ENCODE assay signal across 21 cellular contexts in the genomic region with DNA sequence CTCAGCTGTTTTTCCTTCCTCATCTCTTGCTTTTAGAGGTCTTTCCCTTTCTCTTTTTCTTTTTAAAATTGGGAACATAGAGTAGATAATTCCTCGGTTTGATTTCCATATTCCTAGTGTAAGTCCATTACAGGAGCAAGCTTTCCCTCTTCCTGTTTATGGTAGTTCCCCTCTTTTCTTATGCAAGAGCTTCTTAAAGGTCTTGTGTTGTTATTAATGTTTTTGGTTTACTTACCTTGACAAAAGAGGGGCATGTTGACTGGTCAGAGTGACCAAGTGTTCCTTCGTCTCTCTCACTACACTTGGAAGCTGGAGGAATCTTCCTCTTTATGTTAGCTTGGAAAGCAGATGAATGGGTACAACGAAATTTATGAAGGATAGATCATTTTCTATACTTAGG. TPM values are rescaled to one million over a fixed set of nuclear protein-coding genes. Genes with fewer than 3 reads are reported as not detected.
A peak's percentile ranks its signal among the peaks of the same experiment; 100 is the strongest.
DNase-seq lines count a peak whose midpoint lies in the region; ATAC-seq and TF ChIP-seq lines count a peak whose summit lies in the region.
"Had no signal": no experiment of that assay in that cellular context is flagged by ENCODE, and none has a peak within 500 bp of the region (broad histone marks: within the 10 kb centered on the region; RNA-seq: fewer than 3 reads in every experiment).

No MANE protein-coding gene starts in this region.

- H3K4me1 ChIP-seq in HUES48 (ENCODE audit: control insufficient read depth, insufficient read depth, low read length) (peaks cover 26% of the 10 kb centered on the region), iPS-18a (ENCODE audit: control insufficient read depth, low read depth, low read length) (peaks cover 27% of the 10 kb centered on the region), mucosa of descending colon (ENCODE audit: low read depth) (no peaks in the 10 kb centered on the region)
- H3K4me1 ChIP-seq: BE2C had no signal

- ATAC-seq in mucosa of descending colon (no peak), GM18498 (IDR thresholded peaks at IDR 0.05; ENCODE audit: unreplicated experiment) (no peak)

- H3K36me3 Mint-ChIP-seq in dendritic cell treated with granulocyte-macrophage colony-stimulating factor and Interleukin-4, amounts not matched to agents 40 ng/mL and 50 ng/mL, for 4 days (ENCODE audit: low read depth) = peaks cover 56% of the 10 kb centered on the region

- H3K9ac ChIP-seq in HUES48 (ENCODE audit: low read depth, low read length) = peak overlapping the region; percentile 45; the same call in 1 of the 2 replicates
- H3K9ac ChIP-seq in iPS-18a (ENCODE audit: low read length) = peak overlapping the region; percentile 32

- H3K27ac ChIP-seq in HUES48 (ENCODE audit: low read depth, low read length) = peak overlapping the region; percentile 90
- peak overlapping the region; percentile 79 for H3K27ac ChIP-seq in iPS-18a (ENCODE audit: low read length)
- H3K27ac ChIP-seq: PC-9, RWPE1 had no signal

- peaks cover 19% of the 10 kb centered on the region for H3K4me1 Mint-ChIP-seq in dendritic cell treated with granulocyte-macrophage colony-stimulating factor and Interleukin-4, amounts not matched to agents 40 ng/mL and 50 ng/mL, for 4 days (ENCODE audit: low read depth)

- no peak for TF ChIP-seq CTCF in mucosa of descending colon (IDR thresholded peaks at IDR 0.05)

- peaks cover 15% of the 10 kb centered on the region; the same call in 1 of the 2 replicates for H3K36me3 ChIP-seq in HUES48 (ENCODE audit: control insufficient read depth, insufficient read depth, low read length)
- no peaks in the 10 kb centered on the region for H3K36me3 ChIP-seq in iPS-18a (ENCODE audit: control insufficient read depth, low read depth, low read length)
- no peaks in the 10 kb centered on the region for H3K36me3 ChIP-seq in mucosa of descending colon (ENCODE audit: low read depth)
- H3K36me3 ChIP-seq: BE2C, MG63 had no signal

- peak overlapping the region; percentile 41 for H3K4me3 ChIP-seq in HUES48 (ENCODE audit: low read depth, low read length)
- H3K4me3 ChIP-seq in iPS-18a (ENCODE audit: low read length) = peak overlapping the region; percentile 42
- H3K4me3 ChIP-seq in mucosa of descending colon = no peak overlapping the region
- H3K4me3 ChIP-seq: HAP-1, MG63, PC-9 had no signal

- H3K9me3 ChIP-seq in HUES48 (ENCODE audit: control insufficient read depth, insufficient read depth, low read length) = peaks cover 5% of the 10 kb centered on the region; the same call in 1 of the 2 replicates
- no peaks in the 10 kb centered on the region for H3K9me3 ChIP-seq in iPS-18a (ENCODE audit: control insufficient read depth, low read depth, low read length)
- H3K9me3 ChIP-seq in mucosa of descending colon = no peaks in the 10 kb centered on the region
- H3K9me3 ChIP-seq: BE2C, HAP-1, MG63 had no signal

- intact Hi-C loops in dendritic cell treated with granulocyte-macrophage colony-stimulating factor and Interleukin-4, amounts not matched to agents 40 ng/mL and 50 ng/mL, for 4 days (cut with micrococcal nuclease) = no loop called here
- intact Hi-C loops in mucosa of descending colon (cut with DNase I, micrococcal nuclease) = no loop called here

- peak; percentile 11 for DNase-seq in CD1c-positive myeloid dendritic cell (ENCODE audit: extremely low spot score)
- no peak for DNase-seq in hypothalamus (lab: John Stamatoyannopoulos, UW)
- DNase-seq in mucosa of descending colon = no peak
- no peak for DNase-seq in NCI-H510A treated with DMSO at 0.1 percent for 48 hours (lab: John Stamatoyannopoulos, UW)
- DNase-seq: BE2C; CD4-positive, alpha-beta T cell; Kasumi-1; MG63; NCI-H1048; NCI-H1436 treated with DMSO at 0.1 percent for 48 hours; NCI-H2029; NCI-H345; NCI-H526; PC-9; SIG-M5 had no signal

- H3K27me3 Mint-ChIP-seq in dendritic cell treated with granulocyte-macrophage colony-stimulating factor and Interleukin-4, amounts not matched to agents 40 ng/mL and 50 ng/mL, for 4 days = no peaks in the 10 kb centered on the region
- H3K27me3 Mint-ChIP-seq: CD4-positive, alpha-beta T cell had no signal

- H3K4me3 Mint-ChIP-seq in dendritic cell treated with granulocyte-macrophage colony-stimulating factor and Interleukin-4, amounts not matched to agents 40 ng/mL and 50 ng/mL, for 4 days = peak overlapping the region; percentile 13
- H3K4me3 Mint-ChIP-seq: CD4-positive, alpha-beta T cell had no signal

- no peaks in the 10 kb centered on the region for H3K9me3 Mint-ChIP-seq in dendritic cell treated with granulocyte-macrophage colony-stimulating factor and Interleukin-4, amounts not matched to agents 40 ng/mL and 50 ng/mL, for 4 days

- H3K27me3 ChIP-seq in HUES48 (ENCODE audit: control insufficient read depth, insufficient read depth, low read length) (no peaks in the 10 kb centered on the region), iPS-18a (ENCODE audit: control insufficient read depth, insufficient read depth, low read length) (no peaks in the 10 kb centered on the region)
- H3K27me3 ChIP-seq: BE2C, MG63 had no signal

- peak overlapping the region; percentile 15 for H3K27ac Mint-ChIP-seq in dendritic cell treated with granulocyte-macrophage colony-stimulating factor and Interleukin-4, amounts not matched to agents 40 ng/mL and 50 ng/mL, for 4 days
- H3K27ac Mint-ChIP-seq: CD4-positive, alpha-beta T cell had no signal

RNA-seq across cellular contexts. Expression of gene ATG10, which starts 8.3 kb away (rescaled TPM):
- 1 to 10 TPM; 5.9 to 8.8 (median 7.0) TPM for total RNA-seq in mucosa of descending colon
